13 cellular contexts compared by ENCODE assay signal in the genomic region with DNA sequence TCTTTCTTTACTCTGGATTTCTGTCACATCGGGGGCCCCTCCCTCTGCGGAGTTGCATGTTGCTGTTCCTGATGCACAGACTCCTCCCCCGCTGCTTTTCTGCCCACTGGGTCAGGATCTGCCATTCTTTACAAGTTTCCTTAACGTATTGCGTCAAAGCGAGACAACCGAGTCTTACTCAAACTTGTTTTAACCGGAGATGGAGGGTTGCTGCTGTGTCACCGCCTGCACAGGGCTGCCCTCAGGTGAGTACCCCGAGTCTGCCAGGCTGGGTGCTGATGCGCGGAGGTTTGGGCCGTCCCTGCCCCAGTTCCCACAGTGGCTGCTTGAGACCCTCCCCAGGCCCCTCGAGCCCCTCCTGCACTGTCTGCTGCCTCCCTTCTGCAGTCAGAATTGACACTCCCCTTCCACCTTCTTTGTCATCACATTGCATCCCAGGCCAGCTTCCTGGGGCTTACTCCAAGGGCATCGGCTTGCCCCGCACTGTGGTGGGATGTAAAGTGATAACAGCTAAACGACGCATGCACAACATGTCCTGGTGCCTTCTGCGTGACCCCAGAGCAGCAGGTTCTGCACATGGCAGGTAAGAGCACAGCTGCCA. TPM values are rescaled to one million over a fixed set of nuclear protein-coding genes. Genes with fewer than 3 reads are reported as not detected.
DNase-seq lines count a peak whose midpoint lies in the region; ATAC-seq and TF ChIP-seq lines count a peak whose summit lies in the region.
"Had no signal": no experiment of that assay in that cellular context is flagged by ENCODE, and none has a peak within 500 bp of the region (broad histone marks: within the 10 kb centered on the region; RNA-seq: fewer than 3 reads in every experiment).

No MANE protein-coding gene starts in this region.

- H3K4me1 ChIP-seq in Loucy (ENCODE audit: insufficient read depth, low read length, poor library complexity, severe bottlenecking) (no peaks in the 10 kb centered on the region), neural progenitor cell (no peaks in the 10 kb centered on the region)
- H3K4me1 ChIP-seq: pancreas had no signal

- H3K79me2 ChIP-seq in Loucy (ENCODE audit: insufficient read depth, low read length), result no peaks in the 10 kb centered on the region
- H3K79me2 ChIP-seq in neural progenitor cell (ENCODE audit: low read depth), result peaks cover 15% of the 10 kb centered on the region

- peak overlapping the region; percentile 51 for H3K4me2 ChIP-seq in Loucy (ENCODE audit: low read depth, low read length, poor library complexity, severe bottlenecking)
- no peak overlapping the region for H3K4me2 ChIP-seq in neural progenitor cell

- intact Hi-C loops in Calu3 (cut with micrococcal nuclease; ENCODE audit: unreplicated experiment), result no loop called here

- H3K4me3 ChIP-seq in Loucy (ENCODE audit: low read length, poor library complexity, severe bottlenecking) (no peak overlapping the region), neural progenitor cell (no peak overlapping the region)
- H3K4me3 ChIP-seq: pancreas had no signal

- H3F3A ChIP-seq in Loucy (ENCODE audit: low read depth) (no peaks in the 10 kb centered on the region), neural progenitor cell (ENCODE audit: low read depth) (peaks cover 23% of the 10 kb centered on the region)

- H3K27me3 Mint-ChIP-seq in Calu3 (ENCODE audit: unreplicated experiment) (no peaks in the 10 kb centered on the region), neural progenitor cell (ENCODE audit: insufficient read depth, low read depth) (peaks cover 7% of the 10 kb centered on the region)
- no peaks in the 10 kb centered on the region for H3K27me3 Mint-ChIP-seq in effector memory CD8-positive, alpha-beta T cell
- H3K27me3 Mint-ChIP-seq: stimulated activated memory B cell treated with anti-CD40 and anti-IgM and Interleukin-4, amounts not matched to agents 10 μg/mL and 1 μg/mL and 100 μg/mL, for 72 hours had no signal

- no peaks in the 10 kb centered on the region for H3K9me3 ChIP-seq in Loucy (ENCODE audit: insufficient read depth, low read depth, low read length)
- H3K9me3 ChIP-seq in neural progenitor cell (ENCODE audit: low read depth), result no peaks in the 10 kb centered on the region
- H3K9me3 ChIP-seq: pancreas had no signal

- peaks cover 16% of the 10 kb centered on the region for H3K4me1 Mint-ChIP-seq in Calu3 (ENCODE audit: low read depth, unreplicated experiment)
- peaks cover 18 to 31% of the 10 kb centered on the region in 2 donors for H3K4me1 Mint-ChIP-seq in effector memory CD8-positive, alpha-beta T cell (ENCODE audit: low read depth in 2 of 2)
- H3K4me1 Mint-ChIP-seq in neural progenitor cell, result peaks cover 11% of the 10 kb centered on the region

- H3K9me2 ChIP-seq in Loucy (replicated peaks; ENCODE audit: low read depth, low read length), result no peaks in the 10 kb centered on the region

- H3K27ac Mint-ChIP-seq in Calu3 (ENCODE audit: unreplicated experiment) (peak overlapping the region; percentile 12), neural progenitor cell (peak overlapping the region; percentile 64)
- peak overlapping the region; percentile 62 to 76 for H3K27ac Mint-ChIP-seq in effector memory CD8-positive, alpha-beta T cell

- H2AFZ ChIP-seq in Loucy (ENCODE audit: low read length) (no peak overlapping the region), neural progenitor cell (replicated peaks) (no peak overlapping the region)

- H3K27me3 ChIP-seq in Loucy (ENCODE audit: insufficient read depth, low read length, poor library complexity, severe bottlenecking), result no peaks in the 10 kb centered on the region
- H3K27me3 ChIP-seq in neural progenitor cell, result no peaks in the 10 kb centered on the region
- H3K27me3 ChIP-seq: pancreas had no signal

- no peak for ATAC-seq in effector memory CD8-positive, alpha-beta T cell (replicated peaks)
- no peak for ATAC-seq in HG02571 (IDR thresholded peaks at IDR 0.05; ENCODE audit: unreplicated experiment)
- ATAC-seq in GM18502 (IDR thresholded peaks at IDR 0.05; ENCODE audit: poor library complexity, unreplicated experiment), result no peak

- CTCF ChIA-PET in Calu3 (lab: Charles Lee), result no interaction called here

- H3K36me3 Mint-ChIP-seq in Calu3 (ENCODE audit: insufficient read depth, unreplicated experiment) (peaks cover 72% of the 10 kb centered on the region), neural progenitor cell (peaks cover 32% of the 10 kb centered on the region)
- H3K36me3 Mint-ChIP-seq in effector memory CD8-positive, alpha-beta T cell (ENCODE audit: insufficient read depth), result peaks cover 22% of the 10 kb centered on the region

- H3K36me3 ChIP-seq in Loucy (ENCODE audit: insufficient read depth, low read length) (peaks cover 38% of the 10 kb centered on the region; the same call in 1 of the 2 replicates), neural progenitor cell (no peaks in the 10 kb centered on the region)

- H3K9me3 Mint-ChIP-seq in Calu3 (ENCODE audit: low read depth, unreplicated experiment) (no peaks in the 10 kb centered on the region), neural progenitor cell (no peaks in the 10 kb centered on the region)
- H3K9me3 Mint-ChIP-seq in effector memory CD8-positive, alpha-beta T cell, result no peaks in the 10 kb centered on the region
- H3K9me3 Mint-ChIP-seq: stimulated activated memory B cell treated with anti-CD40 and anti-IgM and Interleukin-4, amounts not matched to agents 10 μg/mL and 1 μg/mL and 100 μg/mL, for 72 hours; T-helper 1 cell treated with Interleukin-12 subunit alpha and Interleukin-12 subunit beta and Interleukin-4 antibody, amounts not matched to agents 30 μg/mL and 1 μg/mL, for 36 hours had no signal

- no peak for TF ChIP-seq CTCF in Calu3 (IDR thresholded peaks at IDR 0.05; ENCODE audit: unreplicated experiment)
- TF ChIP-seq CTCF in Loucy (conservative IDR thresholded peaks at IDR 0.05; ENCODE audit: low read length), result no peak
- TF ChIP-seq CTCF in neural progenitor cell (IDR thresholded peaks at IDR 0.05), result no peak

- DNase-seq in Calu3 (no peak), neural progenitor cell (ENCODE audit: low spot score) (no peak), GM19238 (ENCODE audit: insufficient read length, low spot score) (no peak), NCI-H82 treated with DMSO at 0.1 percent for 48 hours (lab: John Stamatoyannopoulos, UW; ENCODE audit: unreplicated experiment) (no peak)
- no peak for DNase-seq in effector memory CD8-positive, alpha-beta T cell
- DNase-seq: NCI-H1930 had no signal

- no peak overlapping the region for H3K27ac ChIP-seq in neural progenitor cell

- BruUV-seq in Calu3 (replicated peaks; lab: Mats Ljungman, UMichigan), result no TSS peak

- H3K4me3 Mint-ChIP-seq in Calu3 (ENCODE audit: low read depth, unreplicated experiment), result no peak overlapping the region
- H3K4me3 Mint-ChIP-seq in effector memory CD8-positive, alpha-beta T cell, result no peak overlapping the region
- peak overlapping the region; percentile 34 for H3K4me3 Mint-ChIP-seq in neural progenitor cell
- H3K4me3 Mint-ChIP-seq: stimulated activated memory B cell treated with anti-CD40 and anti-IgM and Interleukin-4, amounts not matched to agents 10 μg/mL and 1 μg/mL and 100 μg/mL, for 72 hours; T-helper 1 cell treated with Interleukin-12 subunit alpha and Interleukin-12 subunit beta and Interleukin-4 antibody, amounts not matched to agents 30 μg/mL and 1 μg/mL, for 36 hours had no signal

- H3K9ac ChIP-seq in Loucy (ENCODE audit: low read depth, low read length, poor library complexity, severe bottlenecking) (no peak overlapping the region), neural progenitor cell (no peak overlapping the region)

- no peaks in the 10 kb centered on the region for H4K20me1 ChIP-seq in Loucy (ENCODE audit: insufficient read depth, low read length, poor library complexity, severe bottlenecking)
- H4K20me1 ChIP-seq in neural progenitor cell (ENCODE audit: low read depth), result peaks cover 19% of the 10 kb centered on the region

RNA-seq across cellular contexts. Expression of gene CARHSP1, which starts 19.3 kb away (rescaled TPM):
- total RNA-seq in Calu3 (2022) (89.2 and 104 TPM in 2 replicates), neural progenitor cell (ENCODE audit: low replicate concordance) (115 and 269 TPM in 2 replicates)

RNA-seq across cellular contexts. Expression of gene LITAFD, which starts 32.6 kb away (rescaled TPM):
- total RNA-seq in Calu3 (2022), result not detected in 2 replicates
- not detected in 2 replicates for total RNA-seq in neural progenitor cell (ENCODE audit: low replicate concordance)
- total RNA-seq: aorta, pancreas had no signal

RNA-seq across cellular contexts. Expression of gene PMM2, which starts 51.9 kb away (rescaled TPM):
- 88.3 and 92.8 TPM in 2 replicates for total RNA-seq in Calu3 (2022)
- 12.5 and 22.2 TPM in 2 replicates for total RNA-seq in neural progenitor cell (ENCODE audit: low replicate concordance)

RNA-seq across cellular contexts. Expression of gene TMEM186, which starts 52.1 kb away (rescaled TPM):
- total RNA-seq in Calu3 (2022), result 20.9 and 23.6 TPM in 2 replicates
- 6.4 and 9.9 TPM in 2 replicates for total RNA-seq in neural progenitor cell (ENCODE audit: low replicate concordance)

Comparison
In these comparisons a context has a peak if more than half of its experiments do, and no peak if none do; other contexts are left out.
1. H3K27ac Mint-ChIP-seq: peak in every context shown above with its lines; median percentile 69 in effector memory CD8-positive, alpha-beta T cell; 64 in neural progenitor cell; 12 in Calu3.